12 cellular contexts compared by ENCODE assay signal in genomic region chr3:14691239-14691638, GRCh38. TPM values are rescaled to one million over a fixed set of nuclear protein-coding genes. Genes with fewer than 3 reads are reported as not detected.
A peak's percentile ranks its signal among the peaks of the same experiment; 100 is the strongest.
DNase-seq lines count a peak whose midpoint lies in the region; ATAC-seq and TF ChIP-seq lines count a peak whose summit lies in the region.
"Had no signal": no experiment of that assay in that cellular context is flagged by ENCODE, and none has a peak within 500 bp of the region (broad histone marks: within the 10 kb centered on the region; RNA-seq: fewer than 3 reads in every experiment).

No MANE protein-coding gene starts in this region.

- POLR2A ChIA-PET in PC-3 (lab: Charles Lee; ENCODE audit: unreplicated experiment) = no interaction called here

- no peak overlapping the region for H2AFZ ChIP-seq in PC-3 (ENCODE audit: low read length)

- H3K27ac ChIP-seq in BLaER1 (no peak overlapping the region), PC-3 (ENCODE audit: low read length) (no peak overlapping the region)

- H3K27ac Mint-ChIP-seq in immature natural killer cell = no peak overlapping the region

- H3K4me3 ChIP-seq in BLaER1 (no peak overlapping the region), PC-3 (ENCODE audit: low read length) (no peak overlapping the region)

- intact Hi-C loops in PC-3 (cut with micrococcal nuclease) = no loop called here

- H3K36me3 Mint-ChIP-seq in immature natural killer cell = peaks cover 0 to 16% (median 0%) of the 10 kb centered on the region in 3 donors

- CTCF ChIA-PET in PC-3 (lab: Charles Lee) = no interaction called here

- H3K36me3 ChIP-seq in BLaER1 (no peaks in the 10 kb centered on the region), PC-3 (ENCODE audit: low read depth, low read length) (no peaks in the 10 kb centered on the region)

- BruUV-seq in PC-3 (replicated peaks; lab: Mats Ljungman, UMichigan) = no TSS peak

- H3K4me1 Mint-ChIP-seq in immature natural killer cell = peaks cover 11 to 23% of the 10 kb centered on the region in 2 donors

- H4K20me1 ChIP-seq in BLaER1 (no peaks in the 10 kb centered on the region), PC-3 (ENCODE audit: low read length) (no peaks in the 10 kb centered on the region)

- H3K4me2 ChIP-seq in BLaER1 (peak overlapping the region; percentile 9; the same call in 1 of the 2 replicates), PC-3 (ENCODE audit: low read length) (no peak overlapping the region)

- H3K27me3 ChIP-seq in BLaER1 = no peaks in the 10 kb centered on the region
- H3K27me3 ChIP-seq in PC-3 (ENCODE audit: low read length) = peaks cover 14% of the 10 kb centered on the region

- H3F3A ChIP-seq in PC-3 (ENCODE audit: low read length, unreplicated experiment) = no peaks in the 10 kb centered on the region

- ATAC-seq in GM19043 (IDR thresholded peaks at IDR 0.05; ENCODE audit: low read depth, unreplicated experiment) = peak; percentile 37
- ATAC-seq in HG02981 (IDR thresholded peaks at IDR 0.05; ENCODE audit: unreplicated experiment) = peak; percentile 39
- ATAC-seq in PC-3 = no peak

- H3K9me3 ChIP-seq in BLaER1 = 0 out of 2 replicates have a peak, but pooled peaks cover 7% of the 10 kb centered on the region
- H3K9me3 ChIP-seq in PC-3 (ENCODE audit: low read length) = no peaks in the 10 kb centered on the region

- H3K9me2 ChIP-seq in PC-3 (replicated peaks; ENCODE audit: low read length) = no peaks in the 10 kb centered on the region

- no peaks in the 10 kb centered on the region for H3K79me2 ChIP-seq in PC-3 (ENCODE audit: low read length)

- peaks cover 0 to 3% (median 0%) of the 10 kb centered on the region in 6 donors for H3K9me3 Mint-ChIP-seq in immature natural killer cell

- TF ChIP-seq CTCF in PC-3 (conservative IDR thresholded peaks at IDR 0.05; ENCODE audit: low read depth, low read length) = no peak

- H3K9ac ChIP-seq in BLaER1 = no peak overlapping the region
- no peak overlapping the region for H3K9ac ChIP-seq in PC-3 (ENCODE audit: low read length)

- H3K4me3 Mint-ChIP-seq in immature natural killer cell = no peak overlapping the region

- peaks cover 32% of the 10 kb centered on the region for H3K4me1 ChIP-seq in BLaER1
- H3K4me1 ChIP-seq in PC-3 (ENCODE audit: insufficient read depth, low read length) = no peaks in the 10 kb centered on the region

- DNase-seq in NOMO-1 (lab: John Stamatoyannopoulos, UW; ENCODE audit: unreplicated experiment in 2 of 2) (peak; percentile 66 to 92), PC-3 (no peak), NCI-H510A treated with DMSO at 0.1 percent for 48 hours (lab: John Stamatoyannopoulos, UW) (no peak), NCI-H2171 treated with DMSO at 0.1 percent for 48 hours (lab: John Stamatoyannopoulos, UW) (no peak), immature natural killer cell (no peak)
- DNase-seq: DMS153, NCI-H1105, retina, trophoblast cell had no signal

- peaks cover 0 to 5% (median 2%) of the 10 kb centered on the region in 3 donors for H3K27me3 Mint-ChIP-seq in immature natural killer cell (ENCODE audit: low read depth in 3 of 3)

RNA-seq across cellular contexts. Expression of gene C3orf20, which starts 16.3 kb away (rescaled TPM):
- total RNA-seq in PC-3 (2014; rRNA removed) = not detected in 2 replicates
- polyA plus RNA-seq in immature natural killer cell = not detected

RNA-seq across cellular contexts. Expression of gene CCDC174, which starts 39.7 kb away (rescaled TPM):
- 8.2 and 16.1 TPM in 2 replicates for total RNA-seq in PC-3 (2014; rRNA removed)
- 10 to 100 TPM; 12.2 to 29.4 (median 14.0) TPM for polyA plus RNA-seq in immature natural killer cell

Comparison
In these comparisons a context has a peak if more than half of its experiments do, and no peak if none do; other contexts are left out.
1. DNase-seq: peak in NOMO-1 (2 of 2); none in PC-3 (single experiment), NCI-H510A treated with DMSO at 0.1 percent for 48 hours (single experiment), NCI-H2171 treated with DMSO at 0.1 percent for 48 hours (single experiment) and immature natural killer cell (0 of 3).